1 cellular context compared by ENCODE assay signal in the genomic region with DNA sequence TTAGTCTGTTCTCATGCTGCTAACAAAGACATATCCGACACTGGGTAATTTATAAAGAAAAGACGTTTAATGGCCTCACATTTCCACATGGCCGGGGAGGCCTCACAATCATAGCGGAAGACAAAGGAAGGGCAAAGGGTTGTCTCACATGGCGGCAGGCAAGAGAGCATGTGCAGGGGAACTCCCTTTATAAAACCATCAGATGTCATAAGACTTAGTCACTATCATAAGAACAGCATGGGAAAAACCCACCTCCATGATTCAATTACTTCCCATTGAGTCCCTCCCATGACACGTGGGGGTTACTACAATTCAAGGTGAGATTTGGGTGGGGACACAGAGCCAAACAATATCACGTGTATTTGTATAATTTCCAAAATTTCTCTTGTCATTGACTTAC.
TF ChIP-seq lines count a peak whose summit lies in the region.

No MANE protein-coding gene starts in this region.

TF ChIP-seq in WTC11, 78 proteins besides CTCF, POLR2A, EP300 and RAD21 (continued from another document):
- TF ChIP-seq ARID4B (CRISPR knock-in tag; IDR thresholded peaks at IDR 0.05; ENCODE audit: borderline replicate concordance) (no peak), JAZF1 (CRISPR knock-in tag; IDR thresholded peaks at IDR 0.05) (no peak), IRF1 (CRISPR knock-in tag; IDR thresholded peaks at IDR 0.05) (no peak), MXD4 (CRISPR knock-in tag; IDR thresholded peaks at IDR 0.05; ENCODE audit: borderline replicate concordance) (no peak)
- TF ChIP-seq, protein P1, sequence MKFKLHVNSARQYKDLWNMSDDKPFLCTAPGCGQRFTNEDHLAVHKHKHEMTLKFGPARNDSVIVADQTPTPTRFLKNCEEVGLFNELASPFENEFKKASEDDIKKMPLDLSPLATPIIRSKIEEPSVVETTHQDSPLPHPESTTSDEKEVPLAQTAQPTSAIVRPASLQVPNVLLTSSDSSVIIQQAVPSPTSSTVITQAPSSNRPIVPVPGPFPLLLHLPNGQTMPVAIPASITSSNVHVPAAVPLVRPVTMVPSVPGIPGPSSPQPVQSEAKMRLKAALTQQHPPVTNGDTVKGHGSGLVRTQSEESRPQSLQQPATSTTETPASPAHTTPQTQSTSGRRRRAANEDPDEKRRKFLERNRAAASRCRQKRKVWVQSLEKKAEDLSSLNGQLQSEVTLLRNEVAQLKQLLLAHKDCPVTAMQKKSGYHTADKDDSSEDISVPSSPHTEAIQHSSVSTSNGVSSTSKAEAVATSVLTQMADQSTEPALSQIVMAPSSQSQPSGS (CRISPR knock-in tag; IDR thresholded peaks at IDR 0.05; ENCODE audit: borderline replicate concordance, low read depth), result no peak
TF ChIP-seq in WTC11: peak in this region for 0.
